Comparison of ENCODE assay signal across 17 cellular contexts in genomic region chr1:85282424-85282823, GRCh38. TPM values are rescaled to one million over a fixed set of nuclear protein-coding genes. Genes with fewer than 3 reads are reported as not detected.
DNase-seq lines count a peak whose midpoint lies in the region; FAIRE-seq and TF ChIP-seq lines count a peak whose summit lies in the region.
"Had no signal": no experiment of that assay in that cellular context is flagged by ENCODE, and none has a peak within 500 bp of the region (broad histone marks: within the 10 kb centered on the region; RNA-seq: fewer than 3 reads in every experiment).

No MANE protein-coding gene starts in this region.

- H4K8ac ChIP-seq in H1 (ENCODE audit: extremely low read depth, insufficient read depth, low read length): no peak overlapping the region

- no peak for TF ChIP-seq EP300 in H1 (IDR thresholded peaks at IDR 0.05; ENCODE audit: borderline replicate concordance in 1 of 2, low read depth in 2 of 2, low read length in 2 of 2)

- TF ChIP-seq POLR2A in H1 (IDR thresholded peaks at IDR 0.05; ENCODE audit: control extremely low read depth in 1 of 2, low read depth in 2 of 2, low read length in 2 of 2) (no peak), H54 (IDR thresholded peaks at IDR 0.05; ENCODE audit: low read depth, low read length) (no peak)

- H3K56ac ChIP-seq in H1 (replicated peaks; ENCODE audit: insufficient read length, low read depth, low read length): no peak overlapping the region

- H3K79me2 ChIP-seq in H1 (ENCODE audit: control insufficient read depth in 1 of 2, insufficient read depth in 2 of 2, low read length in 2 of 2): no peaks in the 10 kb centered on the region

- CTCF ChIA-PET in H1 (lab: Charles Lee; ENCODE audit: partially characterized antibody): interaction anchor here (0.8 to 2.6 kb wide), 11 partner anchors 10 to 397 kb away, joined by 3 to 26 read pairs (median 5); partner anchors contain the start of gene C1orf52

- H2BK12ac ChIP-seq in H1 (ENCODE audit: low read depth, low read length): peak overlapping the region; percentile 22; the same call in 1 of the 2 replicates

- H3K9me3 Mint-ChIP-seq in progenitor cell of endocrine pancreas (ENCODE audit: low read depth): no peaks in the 10 kb centered on the region
- no peaks in the 10 kb centered on the region for H3K9me3 Mint-ChIP-seq in osteocyte (ENCODE audit: unreplicated experiment)
- H3K9me3 Mint-ChIP-seq: CD8-positive, alpha-beta memory T cell had no signal

- no peak overlapping the region for H2BK15ac ChIP-seq in H1 (ENCODE audit: low read length)

- H2BK120ac ChIP-seq in H1 (replicated peaks; ENCODE audit: low read depth, low read length): no peak overlapping the region

- no peak overlapping the region for H3K27ac Mint-ChIP-seq in progenitor cell of endocrine pancreas
- no peak overlapping the region for H3K27ac Mint-ChIP-seq in osteocyte (ENCODE audit: unreplicated experiment)
- H3K27ac Mint-ChIP-seq: brain; CD8-positive, alpha-beta memory T cell had no signal

- no peaks in the 10 kb centered on the region for H3K27me3 ChIP-seq in H1 (replicated peaks in 1 of 4; ENCODE audit: control insufficient read depth in 3 of 4, extremely low read depth in 1 of 4, insufficient read depth in 3 of 4, low read length in 3 of 4)
- H3K27me3 ChIP-seq: upper lobe of right lung had no signal

- no peak overlapping the region for H3K4me3 Mint-ChIP-seq in progenitor cell of endocrine pancreas (ENCODE audit: low read depth)
- no peak overlapping the region for H3K4me3 Mint-ChIP-seq in osteocyte (ENCODE audit: unreplicated experiment)
- H3K4me3 Mint-ChIP-seq: brain; CD8-positive, alpha-beta memory T cell had no signal

- no peak overlapping the region; a peak in 1 of 4 replicates for H3K4me2 ChIP-seq in H1 (ENCODE audit: insufficient read depth in 1 of 2, low read depth in 2 of 2, low read length in 2 of 2)

- no peaks in the 10 kb centered on the region for H3K36me3 ChIP-seq in H1 (ENCODE audit: control insufficient read depth in 2 of 4, insufficient read depth in 4 of 4, low read length in 3 of 4)
- H3K36me3 ChIP-seq: upper lobe of right lung had no signal

- H3K4me1 ChIP-seq in H1 (replicated peaks in 1 of 4; ENCODE audit: control insufficient read depth in 3 of 4, insufficient read depth in 4 of 4, low read length in 3 of 4): peaks cover 0 to 3% (median 1%) of the 10 kb centered on the region in 4 experiments; a peak in 3 of 7 replicates

- H3K27me3 Mint-ChIP-seq in progenitor cell of endocrine pancreas: no peaks in the 10 kb centered on the region
- H3K27me3 Mint-ChIP-seq in osteocyte (ENCODE audit: unreplicated experiment): no peaks in the 10 kb centered on the region

- no peak overlapping the region for H2BK20ac ChIP-seq in H1 (ENCODE audit: low read length)

- H3K27ac ChIP-seq in H1 (ENCODE audit: low read depth, low read length): no peak overlapping the region
- H3K27ac ChIP-seq: upper lobe of right lung had no signal

- peak; percentile 95 for FAIRE-seq in H1 (lab: Jason Lieb, UNC)
- no peak for FAIRE-seq in H54 (lab: Jason Lieb, UNC)
- FAIRE-seq: A204.1 had no signal

- no peaks in the 10 kb centered on the region for H3K79me1 ChIP-seq in H1 (ENCODE audit: low read depth, low read length)

- H4K20me1 ChIP-seq in H1 (replicated peaks in 1 of 2; ENCODE audit: control insufficient read depth in 1 of 2, insufficient read depth in 2 of 2, low read length in 2 of 2): no peaks in the 10 kb centered on the region

- H3K4ac ChIP-seq in H1 (replicated peaks; ENCODE audit: insufficient read length, low read depth, low read length): no peak overlapping the region

- no peak overlapping the region for H2AK5ac ChIP-seq in H1 (ENCODE audit: low read depth, low read length)

- H3K23ac ChIP-seq in H1 (ENCODE audit: insufficient read length): no peak overlapping the region

- TF ChIP-seq RAD21 in H1 (IDR thresholded peaks at IDR 0.05 in 1 of 2, conservative IDR thresholded peaks at IDR 0.05 in 1 of 2; ENCODE audit: low read depth in 2 of 2, low read length in 2 of 2): peak; percentile 47 to 53; a peak in 3 of 4 replicates

- no peak overlapping the region; the same call in 1 of the 2 replicates for H3K18ac ChIP-seq in H1 (ENCODE audit: extremely low read depth, low read length)

- no peak overlapping the region for H4K91ac ChIP-seq in H1 (replicated peaks; ENCODE audit: insufficient read length, low read length)

- no peaks in the 10 kb centered on the region for H3K23me2 ChIP-seq in H1 (ENCODE audit: low read depth, low read length)

- TF ChIP-seq CTCF in H1 (IDR thresholded peaks at IDR 0.05; ENCODE audit: control extremely low read depth in 1 of 3, insufficient read depth in 1 of 3, low read depth in 1 of 3, low read length in 3 of 3): peak; percentile 29 to 85 (median 85)
- peak; percentile 47 for TF ChIP-seq CTCF in progenitor cell of endocrine pancreas (IDR thresholded peaks at IDR 0.05; ENCODE audit: unreplicated experiment)
- no peak for TF ChIP-seq CTCF in osteocyte (IDR thresholded peaks at IDR 0.05)

- no peak overlapping the region for H3K14ac ChIP-seq in H1 (ENCODE audit: insufficient read length)

- H2BK5ac ChIP-seq in H1 (ENCODE audit: low read depth, low read length): no peak overlapping the region

- H3K4me3 ChIP-seq in H1 (ENCODE audit: extremely low read depth in 1 of 4, insufficient read depth in 2 of 4, low read depth in 3 of 4, low read length in 4 of 4): no peak overlapping the region
- H3K4me3 ChIP-seq: upper lobe of right lung had no signal

- H3K36me3 Mint-ChIP-seq in progenitor cell of endocrine pancreas (ENCODE audit: insufficient read depth): no peaks in the 10 kb centered on the region
- peaks cover 2% of the 10 kb centered on the region for H3K36me3 Mint-ChIP-seq in osteocyte (ENCODE audit: unreplicated experiment)
- H3K36me3 Mint-ChIP-seq: brain; CD8-positive, alpha-beta memory T cell had no signal

- H3K9me3 ChIP-seq in H1 (ENCODE audit: insufficient read depth in 2 of 2, low read depth in 1 of 2, low read length in 1 of 2): no peaks in the 10 kb centered on the region
- H3K9me3 ChIP-seq: upper lobe of right lung had no signal

- no peak overlapping the region for H3K9ac ChIP-seq in H1 (replicated peaks in 1 of 4; ENCODE audit: extremely low read depth in 1 of 4, low read depth in 3 of 4, low read length in 3 of 4)

- no peak overlapping the region for H4K5ac ChIP-seq in H1 (ENCODE audit: insufficient read length, low read depth, low read length)

- H2AFZ ChIP-seq in H1 (ENCODE audit: low read length): no peak overlapping the region

- POLR2A ChIA-PET in H1 (lab: Charles Lee; ENCODE audit: partially characterized antibody): interaction anchor here (2.0 kb wide), 1 partner anchor 302 kb away, joined by 6 read pairs; no protein-coding TSS in a partner anchor

- WGBS in H1 (ENCODE audit: extremely low coverage in 1 of 2, insufficient coverage in 1 of 2, insufficient read length in 1 of 2, insufficient replicate concordance in 2 of 2, low coverage in 1 of 2, low lambda C conversion rate in 2 of 2, missing lambda C conversion rate in 1 of 2), 2 experiments: 33% methylated on average over 1 of the region's 1 CpG; no CpG with 5 or more reads in 1 of the 2 experiments

- H3K4me1 Mint-ChIP-seq in progenitor cell of endocrine pancreas (ENCODE audit: low read depth) (no peaks in the 10 kb centered on the region), osteocyte (ENCODE audit: unreplicated experiment) (peaks cover 12% of the 10 kb centered on the region)

- DNase-seq in NCI-H146 (lab: John Stamatoyannopoulos, UW) (peak; percentile 1), NCI-H146 treated with DMSO at 0.1 percent for 48 hours (lab: John Stamatoyannopoulos, UW; ENCODE audit: unreplicated experiment) (no peak), NAMALWA (ENCODE audit: low spot score) (peak; percentile 33), H1 (ENCODE audit: low read depth in 1 of 2, low spot score in 2 of 2) (no peak), progenitor cell of endocrine pancreas (ENCODE audit: low spot score, unreplicated experiment) (no peak), osteocyte (ENCODE audit: extremely low spot score, unreplicated experiment) (no peak), cerebellar cortex (ENCODE audit: low spot score) (no peak), H54 (ENCODE audit: insufficient read length, low spot score) (no peak)
- DNase-seq: activated naive CD4-positive, alpha-beta T cell treated with Interleukin-2 at 50 U/mL for 16 hours; CD8-positive, alpha-beta memory T cell; foreskin fibroblast; midbrain; NCI-H2227 treated with DMSO at 0.1 percent for 48 hours; stimulated activated naive CD4-positive, alpha-beta T cell; upper lobe of right lung had no signal

TF ChIP-seq in H1, 55 proteins besides CTCF, POLR2A, EP300 and RAD21 (continues in another document):
- TF ChIP-seq RNF2 (IDR thresholded peaks at IDR 0.05; ENCODE audit: borderline replicate concordance, low read depth, low read length, missing control alignments, poor library complexity, severe bottlenecking): no peak
- TF ChIP-seq CEBPB (IDR thresholded peaks at IDR 0.05; ENCODE audit: low read depth, low read length): no peak
- TF ChIP-seq BACH1 (IDR thresholded peaks at IDR 0.05; ENCODE audit: low read length): no peak

RNA-seq across cellular contexts. Expression of gene BCL10, which starts 6.0 kb away (rescaled TPM):
- 24.6 and 29.6 TPM in 2 replicates for total RNA-seq in H1 (2021; fragmentation: NEBNext Ultra II Directional; extraction: Animal tissue kit (Norgen Biotek cat#: 25700))
- 5.0 and 7.4 TPM in 2 replicates for polyA plus RNA-seq in H1 (2011; rRNA removed)
- polyA plus RNA-seq in H1 (2011; cell fraction: cytosol; rRNA removed): 4.9 TPM
- 3.1 TPM for polyA plus RNA-seq in H1 (2011; cell fraction: nucleus; rRNA removed)
- polyA plus RNA-seq in H1 (2012, experiment 1 of 2): 7.3 to 15.0 TPM (median 10.0 TPM) in 4 replicates
- 3.6 TPM for polyA plus RNA-seq in H1 (2012, experiment 2 of 2)
- polyA plus RNA-seq in H1 (2013, experiment 1 of 2): 10.8 TPM
- 10.2 TPM for polyA plus RNA-seq in H1 (2013, experiment 2 of 2)
- polyA minus RNA-seq in H1 (2011; rRNA and poly(A)+ RNA removed): 8.9 and 10.2 TPM in 2 replicates
- polyA minus RNA-seq in H1 (2011; cell fraction: cytosol; rRNA and poly(A)+ RNA removed): 9.8 TPM
- 30.0 TPM for polyA minus RNA-seq in H1 (2011; cell fraction: nucleus; rRNA and poly(A)+ RNA removed)
- total RNA-seq in progenitor cell of endocrine pancreas: 19.9 and 20.9 TPM in 2 replicates
- 27.9 and 29.0 TPM in 2 replicates for total RNA-seq in osteocyte

RNA-seq across cellular contexts. Expression of gene C1orf52, which starts 23.0 kb away (rescaled TPM):
- 39.1 and 39.3 TPM in 2 replicates for total RNA-seq in H1 (2021; fragmentation: NEBNext Ultra II Directional; extraction: Animal tissue kit (Norgen Biotek cat#: 25700))
- 29.2 and 46.9 TPM in 2 replicates for polyA plus RNA-seq in H1 (2011; rRNA removed)
- polyA plus RNA-seq in H1 (2011; cell fraction: cytosol; rRNA removed): 41.8 TPM
- 75.0 TPM for polyA plus RNA-seq in H1 (2011; cell fraction: nucleus; rRNA removed)
- 31.4 to 42.3 TPM (median 37.7 TPM) in 4 replicates for polyA plus RNA-seq in H1 (2012, experiment 1 of 2)
- polyA plus RNA-seq in H1 (2012, experiment 2 of 2): 7.8 TPM
- 31.6 TPM for polyA plus RNA-seq in H1 (2013, experiment 1 of 2)
- 33.4 TPM for polyA plus RNA-seq in H1 (2013, experiment 2 of 2)
- 20.1 and 22.6 TPM in 2 replicates for polyA minus RNA-seq in H1 (2011; rRNA and poly(A)+ RNA removed)
- 23.6 TPM for polyA minus RNA-seq in H1 (2011; cell fraction: cytosol; rRNA and poly(A)+ RNA removed)
- 32.0 TPM for polyA minus RNA-seq in H1 (2011; cell fraction: nucleus; rRNA and poly(A)+ RNA removed)
- total RNA-seq in progenitor cell of endocrine pancreas (41.0 and 42.2 TPM in 2 replicates), osteocyte (30.8 and 32.2 TPM in 2 replicates)

Comparison
In these comparisons a context has a peak if more than half of its experiments do, and no peak if none do; other contexts are left out.
1. DNase-seq: peak in NCI-H146 (single experiment) and NAMALWA (single experiment); none in NCI-H146 treated with DMSO at 0.1 percent for 48 hours (single experiment), H1 (0 of 2), progenitor cell of endocrine pancreas (single experiment), osteocyte (single experiment), cerebellar cortex (single experiment) and H54 (single experiment).